ENCODE assay signal across 30 cellular contexts in the genomic region with DNA sequence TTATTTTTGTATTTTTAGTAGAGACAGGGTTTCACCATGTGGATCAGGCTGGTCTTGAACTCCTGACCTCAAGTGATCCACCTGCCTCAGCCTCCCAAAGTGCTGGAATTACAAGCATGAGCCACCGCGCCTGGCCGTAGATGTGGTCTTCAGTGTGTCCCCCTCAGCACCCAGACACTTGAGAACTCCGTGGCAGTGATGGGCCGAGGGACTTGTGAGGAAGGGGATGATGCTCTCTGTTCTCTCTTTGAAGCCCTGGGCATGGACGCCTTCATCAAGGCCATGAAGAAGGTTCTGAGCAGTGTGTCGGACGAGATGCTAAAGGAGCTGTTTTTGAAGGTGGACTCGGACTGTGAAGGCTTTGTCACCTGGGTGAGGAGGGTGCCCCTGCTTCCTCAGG. TPM values are rescaled to one million over a fixed set of nuclear protein-coding genes. Genes with fewer than 3 reads are reported as not detected.
"Had no signal": no experiment of that assay in that cellular context is flagged by ENCODE, and none has a peak within 500 bp of the region (broad histone marks: within the 10 kb centered on the region; RNA-seq: fewer than 3 reads in every experiment).

No MANE protein-coding gene starts in this region.

- H3K27ac ChIP-seq: ovary, parathyroid adenoma, psoas muscle, right lobe of liver, sigmoid colon, stomach, thoracic aorta, thyroid gland, tibial nerve, upper lobe of left lung, vagina had no signal

- H3K9me3 ChIP-seq: ovary, psoas muscle, right lobe of liver, sigmoid colon, stomach, thoracic aorta, thyroid gland, tibial nerve, upper lobe of left lung, vagina had no signal

- H3K36me3 Mint-ChIP-seq: naive B cell; natural killer cell treated with Interleukin-12 subunit alpha and Interleukin-12 subunit beta and Interleukin-15 and Interleukin-18, amount 100 ng/mL, for 72 hours; stimulated activated effector memory CD8-positive, alpha-beta T cell treated with anti-CD3 and anti-CD28 coated beads, Interleukin-12 subunit alpha, Interleukin-12 subunit beta, amount 100 ng/mL, for 72 hours had no signal

- H3K4me3 Mint-ChIP-seq: naive B cell; natural killer cell treated with Interleukin-12 subunit alpha and Interleukin-12 subunit beta and Interleukin-15 and Interleukin-18, amount 100 ng/mL, for 72 hours; nephron progenitor cell; neural crest cell; stimulated activated effector memory CD8-positive, alpha-beta T cell treated with anti-CD3 and anti-CD28 coated beads, Interleukin-12 subunit alpha, Interleukin-12 subunit beta, amount 100 ng/mL, for 72 hours; stimulated activated naive B cell treated with anti-CD40 and anti-IgM and Interleukin-4, amounts not matched to agents 10 μg/mL and 1 μg/mL and 100 μg/mL, for 72 hours; stimulated activated naive CD8-positive, alpha-beta T cell treated with anti-CD3 and anti-CD28 coated beads, Interleukin-15, Interleukin-2, amounts not matched to agents 100 ng/mL and 50 ng/mL, for 24 hours had no signal

- H3K9me3 Mint-ChIP-seq: naive B cell; naive thymus-derived CD8-positive, alpha-beta T cell; natural killer cell treated with Interleukin-12 subunit alpha and Interleukin-12 subunit beta and Interleukin-15 and Interleukin-18, amount 100 ng/mL, for 72 hours; nephron progenitor cell; neural crest cell; stimulated activated effector memory CD8-positive, alpha-beta T cell treated with anti-CD3 and anti-CD28 coated beads, Interleukin-12 subunit alpha, Interleukin-12 subunit beta, amount 100 ng/mL, for 72 hours; stimulated activated naive B cell treated with anti-CD40 and anti-IgM and Interleukin-4, amounts not matched to agents 10 μg/mL and 1 μg/mL and 100 μg/mL, for 72 hours; stimulated activated naive CD8-positive, alpha-beta T cell treated with anti-CD3 and anti-CD28 coated beads, Interleukin-15, Interleukin-2, amounts not matched to agents 100 ng/mL and 50 ng/mL, for 24 hours had no signal

- H3K27ac Mint-ChIP-seq: naive thymus-derived CD8-positive, alpha-beta T cell; natural killer cell treated with Interleukin-12 subunit alpha and Interleukin-12 subunit beta and Interleukin-15 and Interleukin-18, amount 100 ng/mL, for 72 hours; nephron progenitor cell; progenitor cell of endocrine pancreas; stimulated activated effector memory CD8-positive, alpha-beta T cell treated with anti-CD3 and anti-CD28 coated beads, Interleukin-12 subunit alpha, Interleukin-12 subunit beta, amount 100 ng/mL, for 72 hours; stimulated activated naive CD8-positive, alpha-beta T cell treated with anti-CD3 and anti-CD28 coated beads, Interleukin-15, Interleukin-2, amounts not matched to agents 100 ng/mL and 50 ng/mL, for 24 hours had no signal

- H3K4me3 ChIP-seq: ovary, psoas muscle, right lobe of liver, sigmoid colon, stomach, thoracic aorta, thyroid gland, tibial nerve, upper lobe of left lung, vagina had no signal

- H3K36me3 ChIP-seq: ovary, right lobe of liver, sigmoid colon, stomach, thoracic aorta, thyroid gland, tibial nerve, upper lobe of left lung, vagina had no signal

- H3K27me3 Mint-ChIP-seq: naive B cell; naive thymus-derived CD8-positive, alpha-beta T cell; natural killer cell treated with Interleukin-12 subunit alpha and Interleukin-12 subunit beta and Interleukin-15 and Interleukin-18, amount 100 ng/mL, for 72 hours; progenitor cell of endocrine pancreas; stimulated activated naive B cell treated with anti-CD40 and anti-IgM and Interleukin-4, amounts not matched to agents 10 μg/mL and 1 μg/mL and 100 μg/mL, for 72 hours; stimulated activated naive CD8-positive, alpha-beta T cell treated with anti-CD3 and anti-CD28 coated beads, Interleukin-15, Interleukin-2, amounts not matched to agents 100 ng/mL and 50 ng/mL, for 24 hours had no signal

- H3K27me3 ChIP-seq: ovary, right lobe of liver, sigmoid colon, stomach, thyroid gland, tibial nerve, upper lobe of left lung, vagina had no signal

- H3K4me1 ChIP-seq: parathyroid adenoma, psoas muscle, right lobe of liver, stomach, tibial nerve, vagina had no signal

- DNase-seq: naive B cell; naive thymus-derived CD8-positive, alpha-beta T cell; nephron progenitor cell; occipital lobe; ovary; psoas muscle; right cardiac atrium; right lobe of liver; sigmoid colon; small intestine; stimulated activated CD4-positive, alpha-beta T cell treated with anti-CD3 and anti-CD28 coated beads, Interleukin-12 subunit alpha, Interleukin-12 subunit beta, amount 100 ng/mL, for 4 hours; stimulated activated CD4-positive, alpha-beta T cell treated with anti-CD3 and anti-CD28 coated beads, Interleukin-1b, Interleukin-23, amount 100 ng/mL, for 48 hours; stimulated activated CD4-positive, alpha-beta T cell treated with anti-CD3 and anti-CD28 coated beads, Interleukin-4, amount 100 ng/mL, for 1 hour; stimulated activated naive B cell treated with anti-CD40 and anti-IgM and Interleukin-4, amounts not matched to agents 10 μg/mL and 1 μg/mL and 100 μg/mL, for 72 hours; stimulated activated naive CD4-positive, alpha-beta T cell treated with Interleukin-2 at 50 U/mL for 16 hours; stomach; thyroid gland; trophoblast cell had no signal

- H3K4me1 Mint-ChIP-seq: naive B cell; neural crest cell; stimulated activated effector memory CD8-positive, alpha-beta T cell treated with anti-CD3 and anti-CD28 coated beads, Interleukin-12 subunit alpha, Interleukin-12 subunit beta, amount 100 ng/mL, for 72 hours; stimulated activated naive B cell treated with anti-CD40 and anti-IgM and Interleukin-4, amounts not matched to agents 10 μg/mL and 1 μg/mL and 100 μg/mL, for 72 hours had no signal

RNA-seq across cellular contexts. Expression of a gene that starts 16.9 kb away (rescaled TPM):
- total RNA-seq: occipital lobe, skeletal muscle tissue, temporal lobe, vagina had no signal
- polyA plus RNA-seq: naive thymus-derived CD8-positive, alpha-beta T cell; ovary; right cardiac atrium; stomach had no signal
